In genomic region chrX:77785400-77785745, GRCh38 we compare ENCODE assay signal across 8 cellular contexts. TPM values are rescaled to one million over a fixed set of nuclear protein-coding genes. Genes with fewer than 3 reads are reported as not detected.
A peak's percentile ranks its signal among the peaks of the same experiment; 100 is the strongest.
DNase-seq lines count a peak whose midpoint lies in the region; ATAC-seq and TF ChIP-seq lines count a peak whose summit lies in the region.

No MANE protein-coding gene starts in this region.

- H3K27ac Mint-ChIP-seq in naive B cell = peak overlapping the region in 3 of 6 donors; percentile 69 to 100 (median 97)

- peak; percentile 6 for DNase-seq in ACHN
- DNase-seq in SJSA1 (ENCODE audit: low read depth in 1 of 2, low spot score in 2 of 2) = no peak
- no peak for DNase-seq in epithelial cell of proximal tubule (ENCODE audit: low read depth)
- no peak for DNase-seq in naive B cell
- no peak for DNase-seq in KBM-7

- no peak overlapping the region for H3K27ac ChIP-seq in SJSA1

- H3K4me3 ChIP-seq in GM08714 (ENCODE audit: low read length) (peak overlapping the region; percentile 99), SJSA1 (peak overlapping the region; percentile 90), epithelial cell of proximal tubule (ENCODE audit: low read depth, low read length) (peak overlapping the region; percentile 72)

- H3K36me3 ChIP-seq in SJSA1 = peaks cover 3% of the 10 kb centered on the region; the same call in 1 of the 2 replicates

- H3K4me3 Mint-ChIP-seq in naive B cell = peak overlapping the region; percentile 91 to 100 (median 99)

- H3K27me3 Mint-ChIP-seq in naive B cell = no peaks in the 10 kb centered on the region

- no peak for TF ChIP-seq CTCF in epithelial cell of proximal tubule (conservative IDR thresholded peaks at IDR 0.05; ENCODE audit: low read depth, low read length)

- no peak for ATAC-seq in naive B cell (ENCODE audit: low read depth in 2 of 2)
- ATAC-seq in HG03097 (IDR thresholded peaks at IDR 0.05; ENCODE audit: low FRiP score, unreplicated experiment) = no peak
- ATAC-seq in HG03280 (IDR thresholded peaks at IDR 0.05; ENCODE audit: unreplicated experiment) = no peak

- no peaks in the 10 kb centered on the region for H3K27me3 ChIP-seq in SJSA1 (replicated peaks)

- in situ Hi-C loops in ACHN (cut with HindIII; ENCODE audit: low pct_ligation_motif_present, low pct_unique_long_range_greater_than_20kb, low sequenced_read_pairs) = no loop called here
- in situ Hi-C loops in KBM-7 (cut with MboI; ENCODE audit: low pct_unique_long_range_greater_than_20kb, low sequenced_read_pairs) = no loop called here

- peaks cover 0 to 7% of the 10 kb centered on the region in 2 donors for H3K36me3 Mint-ChIP-seq in naive B cell

- peaks cover 6 to 35% (median 8%) of the 10 kb centered on the region in 3 donors for H3K4me1 Mint-ChIP-seq in naive B cell

- no peaks in the 10 kb centered on the region for H3K9me3 ChIP-seq in SJSA1 (replicated peaks)

- H3K9me3 Mint-ChIP-seq in naive B cell = peaks cover 0 to 2% (median 0%) of the 10 kb centered on the region in 7 donors

- H3K4me1 ChIP-seq in SJSA1 (replicated peaks) = peaks cover 10% of the 10 kb centered on the region

RNA-seq across cellular contexts. Expression of gene ATRX, which starts 0.6 kb away (rescaled TPM):
- 26.6 and 53.7 TPM in 2 replicates for total RNA-seq in SJSA1 (2014; rRNA removed; shearing (Covaris generic))
- total RNA-seq in epithelial cell of proximal tubule = 32.2 and 35.3 TPM in 2 replicates
- 10 to 100 TPM; 24.8 to 92.6 (median 52.0) TPM for polyA plus RNA-seq in naive B cell (ENCODE audit: low read depth in 6 of 6)
